ENCODE assay signal across 15 cellular contexts in genomic region chrX:31993635-31994034, GRCh38.
DNase-seq lines count a peak whose midpoint lies in the region; ATAC-seq and TF ChIP-seq lines count a peak whose summit lies in the region.
"Had no signal": no experiment of that assay in that cellular context is flagged by ENCODE, and none has a peak within 500 bp of the region (broad histone marks: within the 10 kb centered on the region; RNA-seq: fewer than 3 reads in every experiment).

No MANE protein-coding gene starts in this region.

- H2BK120ac ChIP-seq in IMR-90 (ENCODE audit: low read depth, low read length) = no peak overlapping the region

- CTCF ChIA-PET in IMR-90 (lab: Yijun Ruan, JAX) = interaction anchor here (0.5 to 0.7 kb wide), 2 partner anchors 52 to 70 kb away, joined by 3 to 5 read pairs; no protein-coding TSS in a partner anchor

- TF ChIP-seq CTCF in IMR-90 (conservative IDR thresholded peaks at IDR 0.05; ENCODE audit: low read depth, low read length) = no peak
- TF ChIP-seq CTCF in endodermal cell (conservative IDR thresholded peaks at IDR 0.05) = no peak
- TF ChIP-seq CTCF in progenitor cell of endocrine pancreas (IDR thresholded peaks at IDR 0.05; ENCODE audit: unreplicated experiment) = no peak

- H3K79me1 ChIP-seq in IMR-90 (ENCODE audit: low read depth in 1 of 2, low read length in 2 of 2) = no peaks in the 10 kb centered on the region

- no peaks in the 10 kb centered on the region for H3K9me1 ChIP-seq in IMR-90 (ENCODE audit: insufficient read depth, low read length)

- no peak overlapping the region for H4K8ac ChIP-seq in IMR-90 (ENCODE audit: low read depth in 2 of 2, low read length in 2 of 2)

- H3K27ac Mint-ChIP-seq in endodermal cell (peak overlapping the region; percentile 42), progenitor cell of endocrine pancreas (peak overlapping the region; percentile 23)
- H3K27ac Mint-ChIP-seq in stimulated activated naive CD8-positive, alpha-beta T cell treated with anti-CD3 and anti-CD28 coated beads, Interleukin-15, amount 100 ng/mL, for 72 hours = no peak overlapping the region
- H3K27ac Mint-ChIP-seq: T-helper 1 cell treated with Interleukin-12 subunit alpha and Interleukin-12 subunit beta and Interleukin-4 antibody, amounts not matched to agents 30 μg/mL and 1 μg/mL, for 36 hours had no signal

- POLR2A ChIA-PET in IMR-90 (lab: Charles Lee; ENCODE audit: unreplicated experiment) = no interaction called here

- no peak overlapping the region for H3K23ac ChIP-seq in IMR-90 (ENCODE audit: low read depth, low read length)

- no peak overlapping the region for H3K4ac ChIP-seq in IMR-90 (ENCODE audit: low read depth, low read length)

- no peak for TF ChIP-seq RAD21 in IMR-90 (IDR thresholded peaks at IDR 0.05; ENCODE audit: low read length)

- H2BK15ac ChIP-seq in IMR-90 (ENCODE audit: low read depth, low read length) = no peak overlapping the region

- no peak overlapping the region for H3K56ac ChIP-seq in IMR-90 (ENCODE audit: extremely low read depth, insufficient read depth, low read length)

- H3K36me3 Mint-ChIP-seq in endodermal cell (ENCODE audit: low read depth) = no peaks in the 10 kb centered on the region
- H3K36me3 Mint-ChIP-seq in progenitor cell of endocrine pancreas (ENCODE audit: insufficient read depth) = peaks cover 3% of the 10 kb centered on the region

- no peaks in the 10 kb centered on the region for H4K20me1 ChIP-seq in IMR-90 (ENCODE audit: insufficient read depth, low read length)

- H3K9ac ChIP-seq in IMR-90 (ENCODE audit: low read depth, low read length) (no peak overlapping the region), endodermal cell (ENCODE audit: extremely low read depth, low read length, poor library complexity, severe bottlenecking) (no peak overlapping the region)

- peaks cover 33% of the 10 kb centered on the region for H3K9me3 Mint-ChIP-seq in endodermal cell
- H3K9me3 Mint-ChIP-seq in progenitor cell of endocrine pancreas (ENCODE audit: low read depth) = peaks cover 30% of the 10 kb centered on the region
- no peaks in the 10 kb centered on the region for H3K9me3 Mint-ChIP-seq in stimulated activated naive CD8-positive, alpha-beta T cell treated with anti-CD3 and anti-CD28 coated beads, Interleukin-15, amount 100 ng/mL, for 72 hours

- H2AFZ ChIP-seq in IMR-90 (replicated peaks; ENCODE audit: low read length, poor library complexity) = no peak overlapping the region

- dilution Hi-C loops in IMR-90 (cut with HindIII; ENCODE audit: low sequenced_read_pairs, unreplicated experiment) = no loop called here

- DNase-seq in IMR-90 (peak; percentile 0), NCI-H69 (lab: John Stamatoyannopoulos, UW) (peak; percentile 74), endodermal cell (no peak), progenitor cell of endocrine pancreas (ENCODE audit: low spot score, unreplicated experiment) (no peak), LoVo (ENCODE audit: low spot score) (no peak), head of caudate nucleus (no peak)
- no peak for DNase-seq in stimulated activated naive CD8-positive, alpha-beta T cell treated with anti-CD3 and anti-CD28 coated beads, Interleukin-15, amount 100 ng/mL, for 72 hours
- DNase-seq: DMS 273 treated with DMSO at 0.1 percent for 48 hours, NCI-H1105 treated with DMSO at 0.1 percent for 48 hours, NCI-H187, NCI-H82, Peyer's patch, Right ventricle myocardium superior had no signal

- no peaks in the 10 kb centered on the region for H3K27me3 Mint-ChIP-seq in endodermal cell (ENCODE audit: insufficient read depth)
- H3K27me3 Mint-ChIP-seq in progenitor cell of endocrine pancreas = no peaks in the 10 kb centered on the region
- H3K27me3 Mint-ChIP-seq in stimulated activated naive CD8-positive, alpha-beta T cell treated with anti-CD3 and anti-CD28 coated beads, Interleukin-15, amount 100 ng/mL, for 72 hours = no peaks in the 10 kb centered on the region

- no peak overlapping the region for H2BK20ac ChIP-seq in IMR-90 (ENCODE audit: low read depth, low read length)

- H3K4me3 Mint-ChIP-seq in endodermal cell = no peak overlapping the region
- no peak overlapping the region for H3K4me3 Mint-ChIP-seq in progenitor cell of endocrine pancreas (ENCODE audit: low read depth)
- no peak overlapping the region for H3K4me3 Mint-ChIP-seq in stimulated activated naive CD8-positive, alpha-beta T cell treated with anti-CD3 and anti-CD28 coated beads, Interleukin-15, amount 100 ng/mL, for 72 hours
- H3K4me3 Mint-ChIP-seq: T-helper 1 cell treated with Interleukin-12 subunit alpha and Interleukin-12 subunit beta and Interleukin-4 antibody, amounts not matched to agents 30 μg/mL and 1 μg/mL, for 36 hours had no signal

- 17% methylated on average over 1 of the region's 4 CpGs; no CpG with 5 or more reads in 1 of the 2 experiments for WGBS in IMR-90 (ENCODE audit: extremely low coverage in 2 of 2, insufficient read length in 1 of 2), 2 experiments
- WGBS in endodermal cell (ENCODE audit: insufficient coverage in 1 of 2, insufficient read length in 1 of 2), 2 experiments = 55% methylated on average over 4 of the region's 4 CpGs; no CpG with 5 or more reads in 1 of the 2 experiments

- H3K4me2 ChIP-seq in IMR-90 (ENCODE audit: low read depth, low read length) = no peak overlapping the region

- H2AK9ac ChIP-seq in IMR-90 (replicated peaks; ENCODE audit: low read depth, low read length, poor library complexity) = no peak overlapping the region

- peaks cover 11% of the 10 kb centered on the region for H3K4me1 Mint-ChIP-seq in endodermal cell
- H3K4me1 Mint-ChIP-seq in progenitor cell of endocrine pancreas (ENCODE audit: low read depth) = peaks cover 14% of the 10 kb centered on the region
- no peaks in the 10 kb centered on the region for H3K4me1 Mint-ChIP-seq in stimulated activated naive CD8-positive, alpha-beta T cell treated with anti-CD3 and anti-CD28 coated beads, Interleukin-15, amount 100 ng/mL, for 72 hours

- H4K91ac ChIP-seq in IMR-90 (ENCODE audit: insufficient read depth, low read depth, low read length) = no peak overlapping the region

- no peak overlapping the region for H2BK5ac ChIP-seq in IMR-90 (ENCODE audit: low read depth, low read length, poor library complexity, severe bottlenecking)

- H3K9me3 ChIP-seq in IMR-90 (ENCODE audit: control insufficient read depth, insufficient read depth, low read length) (no peaks in the 10 kb centered on the region), endodermal cell (ENCODE audit: control insufficient read depth, low read length) (no peaks in the 10 kb centered on the region)
- H3K9me3 ChIP-seq: Peyer's patch had no signal

- no peak overlapping the region for H3K4me3 ChIP-seq in IMR-90 (ENCODE audit: insufficient read depth, low read depth, low read length)
- H3K4me3 ChIP-seq in endodermal cell (ENCODE audit: low read length) = no peak overlapping the region
- H3K4me3 ChIP-seq: HAP-1, Peyer's patch had no signal

- H3K18ac ChIP-seq in IMR-90 (ENCODE audit: low read depth, low read length) = no peak overlapping the region

- in situ Hi-C loops in IMR-90 (cut with MboI; ENCODE audit: low sequenced_read_pairs) = no loop called here

- H2AK5ac ChIP-seq in IMR-90 (ENCODE audit: low read depth, low read length) = no peak overlapping the region

- H3K27me3 ChIP-seq in IMR-90 (ENCODE audit: control insufficient read depth, insufficient read depth, low read length) (no peaks in the 10 kb centered on the region), endodermal cell (ENCODE audit: control insufficient read depth, insufficient read depth, low read length, poor library complexity, severe bottlenecking) (no peaks in the 10 kb centered on the region)
- H3K27me3 ChIP-seq: Peyer's patch had no signal

- H3K36me3 ChIP-seq in IMR-90 (ENCODE audit: control insufficient read depth, insufficient read depth, low read length) = no peaks in the 10 kb centered on the region
- H3K36me3 ChIP-seq in endodermal cell (ENCODE audit: control insufficient read depth, insufficient read depth, low read length) = no peaks in the 10 kb centered on the region
- H3K36me3 ChIP-seq: HAP-1, Peyer's patch had no signal

- no TSS peak for BruUV-seq in IMR-90 (replicated peaks; lab: Mats Ljungman, UMichigan)

- no peak overlapping the region for H4K5ac ChIP-seq in IMR-90 (ENCODE audit: low read depth, low read length)

- no peaks in the 10 kb centered on the region for H3K4me1 ChIP-seq in IMR-90 (ENCODE audit: control insufficient read depth, insufficient read depth, low read length)
- peaks cover 6% of the 10 kb centered on the region for H3K4me1 ChIP-seq in endodermal cell (ENCODE audit: control insufficient read depth, insufficient read depth, low read length)
- H3K4me1 ChIP-seq: Peyer's patch had no signal

- H3K27ac ChIP-seq in IMR-90 (ENCODE audit: insufficient read depth, low read length) (no peak overlapping the region), endodermal cell (ENCODE audit: low read depth, low read length) (no peak overlapping the region)
- H3K27ac ChIP-seq: Peyer's patch had no signal

- ATAC-seq in IMR-90 (ENCODE audit: low read depth) = no peak
- ATAC-seq in stimulated activated naive CD8-positive, alpha-beta T cell treated with anti-CD3 and anti-CD28 coated beads, Interleukin-15, amount 100 ng/mL, for 72 hours = no peak

- no peak for TF ChIP-seq POLR2A in IMR-90 (IDR thresholded peaks at IDR 0.05; ENCODE audit: low read depth, low read length)

- intact Hi-C loops in IMR-90 (cut with micrococcal nuclease) = no loop called here
- intact Hi-C loops in head of caudate nucleus (cut with DNase I) = no loop called here

- no peak overlapping the region for H3K14ac ChIP-seq in IMR-90 (replicated peaks; ENCODE audit: low read depth, low read length)

TF ChIP-seq in IMR-90, 13 proteins besides CTCF, POLR2A, EP300 and RAD21 (continues in another document):
- no peak for TF ChIP-seq ELK1 (IDR thresholded peaks at IDR 0.05; ENCODE audit: borderline replicate concordance, low read depth, low read length)
- no peak for TF ChIP-seq RCOR1 (IDR thresholded peaks at IDR 0.05; ENCODE audit: insufficient replicate concordance, low read length)
- no peak for TF ChIP-seq MAFK (IDR thresholded peaks at IDR 0.05; ENCODE audit: low read depth, low read length)
- TF ChIP-seq SMC3 (IDR thresholded peaks at IDR 0.05; ENCODE audit: low read depth, low read length) = no peak
- TF ChIP-seq MXI1 (IDR thresholded peaks at IDR 0.05; ENCODE audit: borderline replicate concordance, low read depth, low read length) = no peak
- no peak for TF ChIP-seq NFE2L2 (IDR thresholded peaks at IDR 0.05; ENCODE audit: low read depth, low read length)
- TF ChIP-seq CHD1 (IDR thresholded peaks at IDR 0.05; ENCODE audit: low read depth, low read length) = no peak

Comparison
In these comparisons a context has a peak if more than half of its experiments do, and no peak if none do; other contexts are left out.
1. DNase-seq: peak in IMR-90 (single experiment) and NCI-H69 (single experiment); none in endodermal cell (single experiment), progenitor cell of endocrine pancreas (single experiment), LoVo (single experiment), stimulated activated naive CD8-positive, alpha-beta T cell treated with anti-CD3 and anti-CD28 coated beads, Interleukin-15, amount 100 ng/mL, for 72 hours (0 of 2) and head of caudate nucleus (0 of 42).
2. H3K27ac Mint-ChIP-seq: peak in endodermal cell (single experiment) and progenitor cell of endocrine pancreas (single experiment); none in stimulated activated naive CD8-positive, alpha-beta T cell treated with anti-CD3 and anti-CD28 coated beads, Interleukin-15, amount 100 ng/mL, for 72 hours (0 of 2).